16 cellular contexts compared by ENCODE assay signal in genomic region chr5:57783693-57784092, GRCh38.
A peak's percentile ranks its signal among the peaks of the same experiment; 100 is the strongest.
DNase-seq lines count a peak whose midpoint lies in the region; ATAC-seq, FAIRE-seq and TF ChIP-seq lines count a peak whose summit lies in the region.
"Had no signal": no experiment of that assay in that cellular context is flagged by ENCODE, and none has a peak within 500 bp of the region (broad histone marks: within the 10 kb centered on the region; RNA-seq: fewer than 3 reads in every experiment).

No MANE protein-coding gene starts in this region.

- DNase-seq in MG63 (no peak), cardiac fibroblast (ENCODE audit: low read depth in 2 of 2) (peak; percentile 24), left lung (no peak), tibial artery (no peak), GM12891 (ENCODE audit: insufficient read length, low spot score) (no peak), NCI-H2196 (lab: John Stamatoyannopoulos, UW; ENCODE audit: unreplicated experiment) (no peak)
- DNase-seq: activated CD4-positive, alpha-beta T cell treated with anti-CD3 and anti-CD28 coated beads, Interleukin-2, amount 50 U/mL, for 48 hours; CD4-positive, CD25-positive, alpha-beta regulatory T cell; IMR-90; mesendoderm; NCI-H1092; NCI-H345; stimulated activated CD4-positive, alpha-beta T cell treated with anti-CD3 and anti-CD28 coated beads, Interleukin-12 subunit alpha, Interleukin-12 subunit beta, amount 100 ng/mL, for 4 hours had no signal

- ATAC-seq in left lung, result peak; percentile 69
- no peak for ATAC-seq in HG03432 (IDR thresholded peaks at IDR 0.05; ENCODE audit: unreplicated experiment)
- ATAC-seq: foreskin keratinocyte, SK-N-SH treated with all-trans-retinoic acid at 6 μM for 48 hours had no signal

- H3K4me1 ChIP-seq in left lung (peaks cover 5 to 20% of the 10 kb centered on the region in 2 donors), tibial artery (peaks cover 0 to 34% (median 9%) of the 10 kb centered on the region in 4 donors)

- H3K4me3 ChIP-seq in MG63 (peak overlapping the region; percentile 25), cardiac fibroblast (replicated peaks in 1 of 2; ENCODE audit: low read depth in 2 of 2, low read length in 2 of 2) (no peak overlapping the region), left lung (no peak overlapping the region), tibial artery (peak overlapping the region; percentile 20 to 41)

- TF ChIP-seq POLR2A in GM12891 (IDR thresholded peaks at IDR 0.05; ENCODE audit: low read depth, low read length), result no peak

- peak overlapping the region in 1 of 2 donors; percentile 54 for H3K27ac ChIP-seq in left lung
- peak overlapping the region; percentile 31 to 49 for H3K27ac ChIP-seq in tibial artery
- H3K27ac ChIP-seq: foreskin keratinocyte had no signal

- FAIRE-seq in GM12891 (lab: Jason Lieb, UNC), result no peak

- H3K9me3 ChIP-seq in MG63 (no peaks in the 10 kb centered on the region), left lung (no peaks in the 10 kb centered on the region), tibial artery (no peaks in the 10 kb centered on the region)

- intact Hi-C loops in left lung (cut with DNase I) (loop anchor here in 1 of 2 donors (5.0 kb wide), 1 partner anchor 679 kb away; the partner anchor contains the start of gene PLK2), tibial artery (cut with DNase I; ENCODE audit: low total_unique reads) (no loop called here)

- H3K27me3 ChIP-seq in MG63, result no peaks in the 10 kb centered on the region
- no peaks in the 10 kb centered on the region for H3K27me3 ChIP-seq in left lung
- no peaks in the 10 kb centered on the region for H3K27me3 ChIP-seq in tibial artery
- H3K27me3 ChIP-seq: foreskin keratinocyte had no signal

- no peak for TF ChIP-seq CTCF in cardiac fibroblast (IDR thresholded peaks at IDR 0.05; ENCODE audit: low read depth, low read length)
- TF ChIP-seq CTCF in left lung (IDR thresholded peaks at IDR 0.05), result no peak
- no peak for TF ChIP-seq CTCF in tibial artery (IDR thresholded peaks at IDR 0.05)

- no peaks in the 10 kb centered on the region for H3K36me3 ChIP-seq in MG63
- no peaks in the 10 kb centered on the region for H3K36me3 ChIP-seq in left lung
- no peaks in the 10 kb centered on the region for H3K36me3 ChIP-seq in tibial artery

TF ChIP-seq in GM12891, 5 proteins besides CTCF, POLR2A, EP300 and RAD21:
- no peak for TF ChIP-seq POU2F2 (IDR thresholded peaks at IDR 0.05; ENCODE audit: low read depth, low read length)
- TF ChIP-seq PAX5 (IDR thresholded peaks at IDR 0.05; ENCODE audit: insufficient read depth, low read length, severe bottlenecking), result no peak
- TF ChIP-seq SPI1 (IDR thresholded peaks at IDR 0.05; ENCODE audit: low read depth, low read length), result no peak
- TF ChIP-seq POLR2AphosphoS5 (IDR thresholded peaks at IDR 0.05; ENCODE audit: low read depth, low read length), result no peak

Comparison
In these comparisons a context has a peak if more than half of its experiments do, and no peak if none do; other contexts are left out.
1. DNase-seq: peak in cardiac fibroblast (2 of 2); none in MG63 (single experiment), left lung (0 of 2), tibial artery (0 of 2), GM12891 (single experiment) and NCI-H2196 (single experiment).
2. H3K4me3 ChIP-seq: peak in MG63 (single experiment) and tibial artery (2 of 2); none in cardiac fibroblast (0 of 2) and left lung (0 of 2).